Comparison of ENCODE assay signal across 17 cellular contexts in genomic region chr5:68431601-68432337, GRCh38.
A peak's percentile ranks its signal among the peaks of the same experiment; 100 is the strongest.
DNase-seq lines count a peak whose midpoint lies in the region; ATAC-seq, FAIRE-seq and TF ChIP-seq lines count a peak whose summit lies in the region.
"Had no signal": no experiment of that assay in that cellular context is flagged by ENCODE, and none has a peak within 500 bp of the region (broad histone marks: within the 10 kb centered on the region; RNA-seq: fewer than 3 reads in every experiment).

No MANE protein-coding gene starts in this region.

- peak overlapping the region in 1 of 2 experiments; percentile 49 for H3K4ac ChIP-seq in mesenchymal stem cell (ENCODE audit: low read depth in 1 of 2, low read length in 2 of 2)

- no peak overlapping the region for H4K8ac ChIP-seq in mesenchymal stem cell (ENCODE audit: low read length)

- no peak overlapping the region for H4K91ac ChIP-seq in mesenchymal stem cell (ENCODE audit: low read length)

- H2AK5ac ChIP-seq in mesenchymal stem cell (ENCODE audit: low read length, severe bottlenecking): peak overlapping the region; percentile 83

- peaks cover 56% of the 10 kb centered on the region for H3K4me1 Mint-ChIP-seq in activated naive CD8-positive, alpha-beta T cell (ENCODE audit: low read depth)

- H3K4me3 ChIP-seq in A549: no peak overlapping the region
- no peak overlapping the region for H3K4me3 ChIP-seq in mesenchymal stem cell (ENCODE audit: insufficient read depth in 1 of 2, low read depth in 1 of 2, low read length in 2 of 2)
- no peak overlapping the region for H3K4me3 ChIP-seq in aorta (ENCODE audit: low read length in 2 of 2)

- H3K23ac ChIP-seq in mesenchymal stem cell (ENCODE audit: low read length in 2 of 2): peak overlapping the region in 1 of 2 experiments; percentile 74

- CTCF ChIA-PET in A549 (lab: Yijun Ruan, JAX): interaction anchor here (1.2 to 1.4 kb wide), 2 partner anchors 10 to 13 kb away, joined by 3 to 4 read pairs; no protein-coding TSS in a partner anchor

- FAIRE-seq in A549 (lab: Jason Lieb, UNC) (no peak), GM12891 (lab: Jason Lieb, UNC) (peak; percentile 26)

- POLR2A ChIA-PET in A549 (lab: Yijun Ruan, JAX): no interaction called here

- H3K9ac ChIP-seq in mesenchymal stem cell (ENCODE audit: low read length): no peak overlapping the region
- H3K9ac ChIP-seq: SK-N-SH had no signal

- no peak overlapping the region for H3K14ac ChIP-seq in mesenchymal stem cell (ENCODE audit: low read length in 2 of 2)

- H2BK5ac ChIP-seq in mesenchymal stem cell (ENCODE audit: low read depth, low read length, poor library complexity, severe bottlenecking): no peak overlapping the region

- H3K4me1 ChIP-seq in A549: peaks cover 14% of the 10 kb centered on the region
- H3K4me1 ChIP-seq in mesenchymal stem cell (ENCODE audit: control insufficient read depth, insufficient read depth, low read depth, low read length): peaks cover 9% of the 10 kb centered on the region
- no peaks in the 10 kb centered on the region for H3K4me1 ChIP-seq in aorta (ENCODE audit: control insufficient read depth in 1 of 2, insufficient read depth in 2 of 2, low read length in 2 of 2)

- WGBS in A549 (ENCODE audit: missing lambda C conversion rate): 72% methylated on average over 6 of the region's 6 CpGs
- 80% methylated on average over 5 of the region's 6 CpGs for WGBS in mesenchymal stem cell
- WGBS in aorta, 2 donors: 88 to 95% methylated on average over 6 of the region's 6 CpGs

- no peak for TF ChIP-seq CTCF in A549 (IDR thresholded peaks at IDR 0.05)

- no peak for DNase-seq in A549 (ENCODE audit: low read depth in 1 of 2, low spot score in 1 of 2)
- DNase-seq in GM12891 (ENCODE audit: insufficient read length, low spot score): no peak
- DNase-seq in mesenchymal stem cell: no peak
- DNase-seq in hepatic stellate cell (ENCODE audit: low spot score): no peak
- no peak for DNase-seq in aorta
- no peak for DNase-seq in iPS-NIHi11 (ENCODE audit: low spot score)
- DNase-seq in glomerular visceral epithelial cell (ENCODE audit: extremely low spot score): no peak
- DNase-seq: C1 segment of cervical spinal cord, GOT3, MV-4-11, NCI-H1694 treated with DMSO at 0.1 percent for 48 hours, NCI-H2227 treated with DMSO at 0.1 percent for 48 hours, NCI-H510A treated with DMSO at 0.1 percent for 48 hours, NCI-H774, SHP77 treated with DMSO at 0.1 percent for 48 hours, SK-N-SH had no signal

- TF ChIP-seq RAD21 in A549 (conservative IDR thresholded peaks at IDR 0.05 in 1 of 2, IDR thresholded peaks at IDR 0.05 in 1 of 2): no peak

- H2BK120ac ChIP-seq in mesenchymal stem cell (ENCODE audit: low read depth, low read length): no peak overlapping the region

- no peaks in the 10 kb centered on the region for H3K36me3 Mint-ChIP-seq in activated naive CD8-positive, alpha-beta T cell

- H3K36me3 ChIP-seq in mesenchymal stem cell (ENCODE audit: control insufficient read depth in 1 of 2, insufficient read depth in 2 of 2, low read depth in 1 of 2, low read length in 2 of 2): no peaks in the 10 kb centered on the region
- H3K36me3 ChIP-seq in aorta (ENCODE audit: control insufficient read depth in 1 of 2, insufficient read depth in 2 of 2, low read length in 1 of 2): no peaks in the 10 kb centered on the region

- H3K18ac ChIP-seq in mesenchymal stem cell (ENCODE audit: low read depth in 1 of 2, low read length in 2 of 2): peak overlapping the region in 1 of 2 experiments; percentile 46

- H3K27ac ChIP-seq in A549 (peak overlapping the region in 1 of 2 experiments; percentile 9; a peak in 1 of 6 replicates), mesenchymal stem cell (ENCODE audit: low read length, poor library complexity, severe bottlenecking) (no peak overlapping the region), aorta (ENCODE audit: low read depth in 1 of 2, low read length in 2 of 2) (no peak overlapping the region)

- TF ChIP-seq POLR2A in A549 (IDR thresholded peaks at IDR 0.05; ENCODE audit: low read length) (no peak), GM12891 (IDR thresholded peaks at IDR 0.05; ENCODE audit: low read depth, low read length) (no peak)

- no peaks in the 10 kb centered on the region for H3K79me1 ChIP-seq in mesenchymal stem cell (replicated peaks; ENCODE audit: low read length, poor library complexity, severe bottlenecking)

- no peaks in the 10 kb centered on the region for H3K27me3 Mint-ChIP-seq in activated naive CD8-positive, alpha-beta T cell

- no peaks in the 10 kb centered on the region for H3K9me3 ChIP-seq in A549
- H3K9me3 ChIP-seq in mesenchymal stem cell (ENCODE audit: control insufficient read depth, low read length): no peaks in the 10 kb centered on the region
- no peaks in the 10 kb centered on the region for H3K9me3 ChIP-seq in aorta (ENCODE audit: control insufficient read depth, low read length)
- H3K9me3 ChIP-seq: SK-N-SH had no signal

- no peak for TF ChIP-seq EP300 in A549 (IDR thresholded peaks at IDR 0.05)

- peak overlapping the region in 1 of 2 experiments; percentile 85 for H2BK12ac ChIP-seq in mesenchymal stem cell (ENCODE audit: low read length in 2 of 2)

- peak overlapping the region; percentile 24 for H3K4me3 Mint-ChIP-seq in activated naive CD8-positive, alpha-beta T cell

- no peak overlapping the region for H3K27ac Mint-ChIP-seq in activated naive CD8-positive, alpha-beta T cell

- H3K9me3 Mint-ChIP-seq in activated naive CD8-positive, alpha-beta T cell (ENCODE audit: low read depth): no peaks in the 10 kb centered on the region

- no peaks in the 10 kb centered on the region for H3K27me3 ChIP-seq in mesenchymal stem cell (ENCODE audit: control insufficient read depth in 1 of 2, insufficient read depth in 1 of 2, low read length in 2 of 2)
- H3K27me3 ChIP-seq in aorta (ENCODE audit: control insufficient read depth in 1 of 2, insufficient read depth in 2 of 2, low read length in 1 of 2): no peaks in the 10 kb centered on the region

- ATAC-seq in A549: no peak
- ATAC-seq in aorta (ENCODE audit: low FRiP score): no peak

- H2BK15ac ChIP-seq in mesenchymal stem cell (ENCODE audit: low read depth, poor library complexity, severe bottlenecking): no peak overlapping the region

- intact Hi-C loops in aorta (cut with DNase I): loop anchor here (5.0 to 10.0 kb wide), 2 partner anchors 49 to 87 kb away; no protein-coding TSS in a partner anchor

- H3K4me2 ChIP-seq in A549: no peak overlapping the region
- no peak overlapping the region for H3K4me2 ChIP-seq in mesenchymal stem cell (ENCODE audit: low read length, poor library complexity, severe bottlenecking)
- H3K4me2 ChIP-seq: SK-N-SH had no signal

- H2AFZ ChIP-seq in mesenchymal stem cell (ENCODE audit: low read depth, low read length): peak overlapping the region; percentile 29

TF ChIP-seq in A549, 52 proteins besides CTCF, POLR2A, EP300 and RAD21:
- TF ChIP-seq MYC (IDR thresholded peaks at IDR 0.05; ENCODE audit: borderline replicate concordance, low read length) (no peak), CHD2 (IDR thresholded peaks at IDR 0.05; ENCODE audit: low read length, partially characterized antibody) (no peak), EHMT2 (IDR thresholded peaks at IDR 0.05; ENCODE audit: low read depth) (no peak), NR3C1 (IDR thresholded peaks at IDR 0.05) (no peak), FOSB (CRISPR knock-in tag; IDR thresholded peaks at IDR 0.05) (no peak), FOXS1 (CRISPR knock-in tag; IDR thresholded peaks at IDR 0.05) (no peak), TFCP2L1 (CRISPR knock-in tag; IDR thresholded peaks at IDR 0.05) (no peak), MAFK (IDR thresholded peaks at IDR 0.05; ENCODE audit: partially characterized antibody) (peak; percentile 42)

TF ChIP-seq in GM12891, 5 proteins besides CTCF, POLR2A, EP300 and RAD21:
- no peak for TF ChIP-seq SPI1 (IDR thresholded peaks at IDR 0.05; ENCODE audit: low read depth, low read length)
- no peak for TF ChIP-seq POLR2AphosphoS5 (IDR thresholded peaks at IDR 0.05; ENCODE audit: low read depth, low read length)
- no peak for TF ChIP-seq TAF1 (IDR thresholded peaks at IDR 0.05; ENCODE audit: low read depth, low read length)
- no peak for TF ChIP-seq PAX5 (IDR thresholded peaks at IDR 0.05; ENCODE audit: insufficient read depth, low read length, severe bottlenecking)
- TF ChIP-seq POU2F2 (IDR thresholded peaks at IDR 0.05; ENCODE audit: low read depth, low read length): no peak
